8 cellular contexts compared by ENCODE assay signal in genomic region chr1:8702848-8703810, GRCh38.
DNase-seq lines count a peak whose midpoint lies in the region; ATAC-seq, FAIRE-seq and TF ChIP-seq lines count a peak whose summit lies in the region.

No MANE protein-coding gene starts in this region.

- in situ Hi-C loops in HepG2 (cut with HindIII; ENCODE audit: extremely low pct_ligation_motif_present, low pct_unique_long_range_greater_than_20kb): no loop called here

- no TSS peak for BruUV-seq in HepG2 (replicated peaks; lab: Mats Ljungman, UMichigan)

- H3K4me3 Mint-ChIP-seq in activated CD4-positive, alpha-beta T cell treated with anti-CD3 and anti-CD28 coated beads, Interleukin-2, amount 10 ng/mL, durations not matched to agents 7 days and 5 days: peak overlapping the region; percentile 81

- 14% methylated on average over 7 of the region's 88 CpGs for WGBS in HepG2 (ENCODE audit: low lambda C conversion rate)

- CTCF ChIA-PET in BJ (lab: Yijun Ruan, JAX): interaction anchor here (0.6 to 0.9 kb wide), 5 partner anchors 36 to 690 kb away, joined by 3 read pairs; no protein-coding TSS in a partner anchor
- CTCF ChIA-PET in activated CD4-positive, alpha-beta T cell treated with anti-CD3 and anti-CD28 coated beads, Interleukin-2, amount 10 ng/mL, durations not matched to agents 7 days and 5 days (lab: Charles Lee): interaction anchor here (0.6 to 1.8 kb wide), 8 partner anchors 16 to 1126 kb away, joined by 3 to 4 read pairs (median 4); no protein-coding TSS in a partner anchor
- CTCF ChIA-PET in HepG2 (lab: Yijun Ruan, JAX; ENCODE audit: low intra/inter-chr PET ratio, low total read pairs): no interaction called here

- peak overlapping the region; percentile 69 for H3K4me2 ChIP-seq in HepG2 (ENCODE audit: low read depth, low read length)

- peak overlapping the region; percentile 80 for H3K9ac ChIP-seq in HepG2 (ENCODE audit: insufficient read depth, low read depth, low read length)

- no peak overlapping the region for H2AFZ ChIP-seq in HepG2 (ENCODE audit: low read length)

- peak; percentile 67 for ATAC-seq in HG03442 (IDR thresholded peaks at IDR 0.05; ENCODE audit: unreplicated experiment)
- ATAC-seq in HepG2: peak; percentile 94

- peak; percentile 84 for TF ChIP-seq RAD21 in HepG2 (CRISPR knock-in tag; IDR thresholded peaks at IDR 0.05)

- FAIRE-seq in HepG2 (lab: Jason Lieb, UNC): no peak

- peaks cover 15% of the 10 kb centered on the region for H3K27me3 Mint-ChIP-seq in activated CD4-positive, alpha-beta T cell treated with anti-CD3 and anti-CD28 coated beads, Interleukin-2, amount 10 ng/mL, durations not matched to agents 7 days and 5 days

- H3K9me3 Mint-ChIP-seq in activated CD4-positive, alpha-beta T cell treated with anti-CD3 and anti-CD28 coated beads, Interleukin-2, amount 10 ng/mL, durations not matched to agents 7 days and 5 days: no peaks in the 10 kb centered on the region

- TF ChIP-seq CTCF in BJ (IDR thresholded peaks at IDR 0.05; ENCODE audit: insufficient read depth, low read depth, low read length) (0 out of 2 replicates have a peak, but pooled peaks have one; percentile 5), dorsolateral prefrontal cortex (IDR thresholded peaks at IDR 0.05 in 54 of 56, conservative IDR thresholded peaks at IDR 0.05 in 2 of 56; ENCODE audit: low read depth in 1 of 56, partially characterized antibody in 56 of 56) (peak in 47 of 56 donors; percentile 8 to 61 (median 34)), HepG2 (CRISPR knock-in tag; IDR thresholded peaks at IDR 0.05) (peak; percentile 58)

- TF ChIP-seq EP300 in HepG2 (IDR thresholded peaks at IDR 0.05; ENCODE audit: low read depth in 2 of 2, low read length in 2 of 2): peak in 1 of 2 experiments; percentile 56; a peak in 3 of 4 replicates
- TF ChIP-seq EP300 in HepG2 (CRISPR knock-in tag; IDR thresholded peaks at IDR 0.05; ENCODE audit: borderline replicate concordance): 0 out of 2 replicates have a peak, but pooled peaks have one; percentile 24

- peak overlapping the region; percentile 84 for H3K27ac Mint-ChIP-seq in activated CD4-positive, alpha-beta T cell treated with anti-CD3 and anti-CD28 coated beads, Interleukin-2, amount 10 ng/mL, durations not matched to agents 7 days and 5 days

- peaks cover 87% of the 10 kb centered on the region for H3K79me2 ChIP-seq in HepG2 (ENCODE audit: insufficient read depth, low read length)

- H3K4me1 Mint-ChIP-seq in activated CD4-positive, alpha-beta T cell treated with anti-CD3 and anti-CD28 coated beads, Interleukin-2, amount 10 ng/mL, durations not matched to agents 7 days and 5 days: peaks cover 48% of the 10 kb centered on the region

- H3K36me3 Mint-ChIP-seq in activated CD4-positive, alpha-beta T cell treated with anti-CD3 and anti-CD28 coated beads, Interleukin-2, amount 10 ng/mL, durations not matched to agents 7 days and 5 days (ENCODE audit: low read depth): no peaks in the 10 kb centered on the region

- DNase-seq in BJ (ENCODE audit: low read depth) (peak; percentile 54), GM19238 (ENCODE audit: insufficient read length, low spot score) (peak; percentile 82), NCI-H524 treated with DMSO at 0.1 percent for 48 hours (lab: John Stamatoyannopoulos, UW) (peak; percentile 82), dorsolateral prefrontal cortex (peak; percentile 85 to 93 (median 90)), HepG2 (ENCODE audit: low spot score) (peak; percentile 83)
- DNase-seq in activated CD4-positive, alpha-beta T cell treated with anti-CD3 and anti-CD28 coated beads, Interleukin-2, amount 10 ng/mL, durations not matched to agents 7 days and 5 days: peak; percentile 66
- DNase-seq in stimulated activated CD4-positive, alpha-beta T cell treated with anti-CD3 and anti-CD28 coated beads, Interleukin-4, amount 100 ng/mL, for 1 hour: peak; percentile 63

- TF ChIP-seq POLR2A in HepG2 (IDR thresholded peaks at IDR 0.05; ENCODE audit: insufficient read depth in 1 of 2, low read depth in 2 of 2, low read length in 2 of 2): peak; percentile 80 to 82

- H3K4me1 ChIP-seq in HepG2 (ENCODE audit: insufficient read depth, low read length): peaks cover 74% of the 10 kb centered on the region

- H3K27me3 ChIP-seq in BJ (ENCODE audit: control insufficient read depth, insufficient read depth, low read length) (no peaks in the 10 kb centered on the region), dorsolateral prefrontal cortex (no peaks in the 10 kb centered on the region), HepG2 (ENCODE audit: control insufficient read depth in 1 of 2, insufficient read depth in 2 of 2, low read length in 2 of 2) (no peaks in the 10 kb centered on the region; a peak in 1 of 5 replicates)

- peaks cover 22% of the 10 kb centered on the region for H4K20me1 ChIP-seq in HepG2 (ENCODE audit: insufficient read depth, low read length)

- peak overlapping the region; percentile 59 for H3K4me3 ChIP-seq in BJ (ENCODE audit: low read depth, low read length)
- peak overlapping the region; percentile 47 to 82 (median 67) for H3K4me3 ChIP-seq in dorsolateral prefrontal cortex
- H3K4me3 ChIP-seq in HepG2 (replicated peaks in 1 of 3; ENCODE audit: insufficient read depth in 1 of 3, low read depth in 2 of 3, low read length in 3 of 3): peak overlapping the region; percentile 76 to 89 (median 86)

- H3K27ac ChIP-seq in dorsolateral prefrontal cortex (peak overlapping the region; percentile 8 to 94 (median 83)), HepG2 (ENCODE audit: extremely low read length, insufficient read depth, low read length) (peak overlapping the region; percentile 83)

- H3K36me3 ChIP-seq in BJ (ENCODE audit: control insufficient read depth, insufficient read depth, low read length) (no peaks in the 10 kb centered on the region), HepG2 (replicated peaks in 1 of 2; ENCODE audit: control insufficient read depth in 1 of 2, insufficient read depth in 2 of 2, low read length in 2 of 2) (no peaks in the 10 kb centered on the region)

- no peaks in the 10 kb centered on the region for H3K9me3 ChIP-seq in HepG2 (ENCODE audit: low read length)

- intact Hi-C loops in dorsolateral prefrontal cortex (cut with DNase I) (loop anchor here (2.0 kb wide), 2 partner anchors 38 to 114 kb away; partner anchors contain the start of gene RERE (in 2 of the 2)), HepG2 (cut with micrococcal nuclease; ENCODE audit: unreplicated experiment) (loop anchor here (5.0 to 10.0 kb wide), 3 partner anchors 39 to 328 kb away; no protein-coding TSS in a partner anchor)

- POLR2A ChIA-PET in BJ (lab: Charles Lee) (interaction anchor here (0.7 kb wide), 2 partner anchors 10 to 291 kb away, joined by 3 to 23 read pairs; no protein-coding TSS in a partner anchor), HepG2 (lab: Yijun Ruan, JAX) (interaction anchor here (0.7 to 3.6 kb wide), 14 partner anchors 8 to 279 kb away, joined by 3 to 19 read pairs (median 4); partner anchors contain the start of gene RERE)
- POLR2A ChIA-PET in activated CD4-positive, alpha-beta T cell treated with anti-CD3 and anti-CD28 coated beads, Interleukin-2, amount 10 ng/mL, durations not matched to agents 7 days and 5 days (lab: Charles Lee): interaction anchor here (0.5 to 1.5 kb wide), 2 partner anchors 146 to 156 kb away, joined by 3 to 5 read pairs; no protein-coding TSS in a partner anchor

TF ChIP-seq in HepG2, 621 proteins besides CTCF, POLR2A, EP300 and RAD21 (continues in another document):
- TF ChIP-seq KLF16 (CRISPR knock-in tag; IDR thresholded peaks at IDR 0.05) (peak in 1 of 2 experiments; percentile 87; a peak in 2 of 4 replicates), KLF15 (CRISPR knock-in tag; IDR thresholded peaks at IDR 0.05; ENCODE audit: borderline replicate concordance) (no peak), ZNF841 (CRISPR knock-in tag; IDR thresholded peaks at IDR 0.05; ENCODE audit: borderline replicate concordance) (no peak), EEA1 (CRISPR knock-in tag; IDR thresholded peaks at IDR 0.05; ENCODE audit: borderline replicate concordance) (no peak), ZNF446 (CRISPR knock-in tag; IDR thresholded peaks at IDR 0.05) (no peak), FOXK2 (IDR thresholded peaks at IDR 0.05) (no peak), JUND (CRISPR knock-in tag; IDR thresholded peaks at IDR 0.05) (no peak)
- TF ChIP-seq, protein P1, sequence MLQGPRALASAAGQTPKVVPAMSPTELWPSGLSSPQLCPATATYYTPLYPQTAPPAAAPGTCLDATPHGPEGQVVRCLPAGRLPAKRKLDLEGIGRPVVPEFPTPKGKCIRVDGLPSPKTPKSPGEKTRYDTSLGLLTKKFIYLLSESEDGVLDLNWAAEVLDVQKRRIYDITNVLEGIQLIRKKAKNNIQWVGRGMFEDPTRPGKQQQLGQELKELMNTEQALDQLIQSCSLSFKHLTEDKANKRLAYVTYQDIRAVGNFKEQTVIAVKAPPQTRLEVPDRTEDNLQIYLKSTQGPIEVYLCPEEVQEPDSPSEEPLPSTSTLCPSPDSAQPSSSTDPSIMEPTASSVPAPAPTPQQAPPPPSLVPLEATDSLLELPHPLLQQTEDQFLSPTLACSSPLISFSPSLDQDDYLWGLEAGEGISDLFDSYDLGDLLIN (CRISPR knock-in tag; IDR thresholded peaks at IDR 0.05; ENCODE audit: borderline replicate concordance): no peak
- TF ChIP-seq, protein P2, sequence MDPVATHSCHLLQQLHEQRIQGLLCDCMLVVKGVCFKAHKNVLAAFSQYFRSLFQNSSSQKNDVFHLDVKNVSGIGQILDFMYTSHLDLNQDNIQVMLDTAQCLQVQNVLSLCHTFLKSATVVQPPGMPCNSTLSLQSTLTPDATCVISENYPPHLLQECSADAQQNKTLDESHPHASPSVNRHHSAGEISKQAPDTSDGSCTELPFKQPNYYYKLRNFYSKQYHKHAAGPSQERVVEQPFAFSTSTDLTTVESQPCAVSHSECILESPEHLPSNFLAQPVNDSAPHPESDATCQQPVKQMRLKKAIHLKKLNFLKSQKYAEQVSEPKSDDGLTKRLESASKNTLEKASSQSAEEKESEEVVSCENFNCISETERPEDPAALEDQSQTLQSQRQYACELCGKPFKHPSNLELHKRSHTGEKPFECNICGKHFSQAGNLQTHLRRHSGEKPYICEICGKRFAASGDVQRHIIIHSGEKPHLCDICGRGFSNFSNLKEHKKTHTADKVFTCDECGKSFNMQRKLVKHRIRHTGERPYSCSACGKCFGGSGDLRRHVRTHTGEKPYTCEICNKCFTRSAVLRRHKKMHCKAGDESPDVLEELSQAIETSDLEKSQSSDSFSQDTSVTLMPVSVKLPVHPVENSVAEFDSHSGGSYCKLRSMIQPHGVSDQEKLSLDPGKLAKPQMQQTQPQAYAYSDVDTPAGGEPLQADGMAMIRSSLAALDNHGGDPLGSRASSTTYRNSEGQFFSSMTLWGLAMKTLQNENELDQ (CRISPR knock-in tag; IDR thresholded peaks at IDR 0.05; ENCODE audit: borderline replicate concordance): no peak

Comparison
In these comparisons a context has a peak if more than half of its experiments do, and no peak if none do; other contexts are left out.
1. Peak in every context shown above with its lines: DNase-seq, ATAC-seq, H3K4me3 ChIP-seq and H3K27ac ChIP-seq.
2. CTCF ChIP-seq: peak in every context shown above with its lines; median percentile 58 in HepG2; 34 in dorsolateral prefrontal cortex; 5 in BJ.